Comparison of ENCODE assay signal across 2 cellular contexts in the genomic region with DNA sequence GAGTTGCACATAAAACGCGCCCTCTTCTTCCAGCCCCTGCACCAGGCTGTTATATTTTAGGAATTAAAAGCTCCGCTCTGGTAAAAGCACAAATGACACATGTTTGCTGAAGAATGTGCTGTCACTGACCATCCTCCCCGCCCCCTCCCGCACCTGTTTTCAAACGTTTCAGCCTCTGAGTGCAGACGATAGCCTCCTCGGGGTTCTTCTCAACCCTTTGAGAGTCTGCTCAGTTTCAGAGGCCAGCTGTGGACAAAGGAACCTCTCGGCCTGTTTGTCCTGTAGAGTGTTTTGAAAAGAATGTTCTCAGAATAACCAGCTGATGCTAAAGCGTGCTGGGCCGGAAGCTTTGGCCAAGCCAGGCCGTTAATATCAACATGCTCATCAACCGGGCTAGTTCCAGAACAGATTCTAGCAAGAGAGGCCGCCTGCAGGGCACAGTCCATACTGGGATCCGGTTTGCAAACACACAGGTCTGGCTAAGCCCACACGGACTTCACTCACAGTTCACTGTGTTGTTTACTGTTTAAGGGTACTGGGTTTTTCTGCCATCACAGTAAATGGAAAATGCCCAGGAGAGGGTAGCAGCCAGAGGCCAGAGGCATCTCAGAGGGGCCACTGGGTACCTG.
TF ChIP-seq lines count a peak whose summit lies in the region.

No MANE protein-coding gene starts in this region.

TF ChIP-seq in IMR-90, 13 proteins besides CTCF, POLR2A, EP300 and RAD21 (continued from another document):
- TF ChIP-seq BHLHE40 (IDR thresholded peaks at IDR 0.05; ENCODE audit: low read depth, low read length) = no peak

TF ChIP-seq in liver, 16 proteins besides CTCF, POLR2A, EP300 and RAD21 (continued from another document):
- no peak for TF ChIP-seq GABPA (IDR thresholded peaks at IDR 0.05 in 1 of 2, conservative IDR thresholded peaks at IDR 0.05 in 1 of 2)
TF ChIP-seq in liver: peak in this region for 1.
